Comparison of ENCODE assay signal across 10 cellular contexts in genomic region chr9:126724226-126724625, GRCh38.
DNase-seq lines count a peak whose midpoint lies in the region; ATAC-seq and TF ChIP-seq lines count a peak whose summit lies in the region.
"Had no signal": no experiment of that assay in that cellular context is flagged by ENCODE, and none has a peak within 500 bp of the region (broad histone marks: within the 10 kb centered on the region; RNA-seq: fewer than 3 reads in every experiment).

No MANE protein-coding gene starts in this region.

- POLR2A ChIA-PET in activated CD4-positive, alpha-beta memory T cell treated with anti-CD3 and anti-CD28 coated beads, Interleukin-2, amount 10 ng/mL, durations not matched to agents 7 days and 5 days (lab: Charles Lee), result interaction anchor here (0.9 to 3.4 kb wide), 9 partner anchors 9 to 262 kb away, joined by 3 to 31 read pairs (median 5); no protein-coding TSS in a partner anchor

- peaks cover 39% of the 10 kb centered on the region for H3K4me1 Mint-ChIP-seq in stimulated activated naive CD8-positive, alpha-beta T cell treated with anti-CD3 and anti-CD28 coated beads, Interleukin-15, Interleukin-2, amounts not matched to agents 100 ng/mL and 50 ng/mL, for 24 hours (ENCODE audit: low read depth)
- H3K4me1 Mint-ChIP-seq in activated CD4-positive, alpha-beta memory T cell treated with anti-CD3 and anti-CD28 coated beads, Interleukin-2, amount 10 ng/mL, durations not matched to agents 7 days and 5 days, result peaks cover 35% of the 10 kb centered on the region
- H3K4me1 Mint-ChIP-seq in glutamatergic neuron (ENCODE audit: low read depth, unreplicated experiment), result peaks cover 8% of the 10 kb centered on the region

- H3K36me3 Mint-ChIP-seq in stimulated activated naive CD8-positive, alpha-beta T cell treated with anti-CD3 and anti-CD28 coated beads, Interleukin-15, Interleukin-2, amounts not matched to agents 100 ng/mL and 50 ng/mL, for 24 hours (ENCODE audit: low read depth), result no peaks in the 10 kb centered on the region
- H3K36me3 Mint-ChIP-seq in activated CD4-positive, alpha-beta memory T cell treated with anti-CD3 and anti-CD28 coated beads, Interleukin-2, amount 10 ng/mL, durations not matched to agents 7 days and 5 days (ENCODE audit: low read depth), result no peaks in the 10 kb centered on the region
- H3K36me3 Mint-ChIP-seq in glutamatergic neuron (ENCODE audit: unreplicated experiment), result peaks cover 4% of the 10 kb centered on the region

- no peaks in the 10 kb centered on the region for H3K27me3 Mint-ChIP-seq in stimulated activated naive CD8-positive, alpha-beta T cell treated with anti-CD3 and anti-CD28 coated beads, Interleukin-15, Interleukin-2, amounts not matched to agents 100 ng/mL and 50 ng/mL, for 24 hours
- peaks cover 13% of the 10 kb centered on the region for H3K27me3 Mint-ChIP-seq in activated CD4-positive, alpha-beta memory T cell treated with anti-CD3 and anti-CD28 coated beads, Interleukin-2, amount 10 ng/mL, durations not matched to agents 7 days and 5 days
- peaks cover 22% of the 10 kb centered on the region for H3K27me3 Mint-ChIP-seq in glutamatergic neuron (ENCODE audit: unreplicated experiment)

- peak overlapping the region; percentile 82 for H3K4me3 Mint-ChIP-seq in stimulated activated naive CD8-positive, alpha-beta T cell treated with anti-CD3 and anti-CD28 coated beads, Interleukin-15, Interleukin-2, amounts not matched to agents 100 ng/mL and 50 ng/mL, for 24 hours
- H3K4me3 Mint-ChIP-seq in activated CD4-positive, alpha-beta memory T cell treated with anti-CD3 and anti-CD28 coated beads, Interleukin-2, amount 10 ng/mL, durations not matched to agents 7 days and 5 days, result peak overlapping the region; percentile 89
- H3K4me3 Mint-ChIP-seq in glutamatergic neuron (ENCODE audit: unreplicated experiment), result peak overlapping the region; percentile 18

- no peaks in the 10 kb centered on the region for H3K9me3 ChIP-seq in vagina
- H3K9me3 ChIP-seq: adrenal gland had no signal

- TF ChIP-seq CTCF in glutamatergic neuron (IDR thresholded peaks at IDR 0.05; ENCODE audit: partially characterized antibody, unreplicated experiment) (no peak), vagina (IDR thresholded peaks at IDR 0.05) (no peak)

- H3K36me3 ChIP-seq in vagina, result no peaks in the 10 kb centered on the region
- H3K36me3 ChIP-seq: adrenal gland had no signal

- CTCF ChIA-PET in activated CD4-positive, alpha-beta memory T cell treated with anti-CD3 and anti-CD28 coated beads, Interleukin-2, amount 10 ng/mL, durations not matched to agents 7 days and 5 days (lab: Charles Lee), result interaction anchor here (0.9 to 4.0 kb wide), 3 partner anchors 19 to 64 kb away, joined by 3 to 32 read pairs (median 4); no protein-coding TSS in a partner anchor

- intact Hi-C loops in vagina (cut with DNase I) (no loop called here), head of caudate nucleus (cut with DNase I) (no loop called here)

- no peak for DNase-seq in stimulated activated naive CD8-positive, alpha-beta T cell treated with anti-CD3 and anti-CD28 coated beads, Interleukin-15, Interleukin-2, amounts not matched to agents 100 U/mL and 50 U/mL, for 24 hours
- DNase-seq in activated CD4-positive, alpha-beta memory T cell treated with anti-CD3 and anti-CD28 coated beads, Interleukin-2, amount 10 ng/mL, durations not matched to agents 7 days and 5 days, result no peak
- no peak for DNase-seq in glutamatergic neuron
- no peak for DNase-seq in vagina (ENCODE audit: extremely low spot score in 2 of 2)
- DNase-seq in head of caudate nucleus, result no peak
- no peak for DNase-seq in NCI-H510A (lab: John Stamatoyannopoulos, UW)

- no peaks in the 10 kb centered on the region for H3K9me3 Mint-ChIP-seq in stimulated activated naive CD8-positive, alpha-beta T cell treated with anti-CD3 and anti-CD28 coated beads, Interleukin-15, Interleukin-2, amounts not matched to agents 100 ng/mL and 50 ng/mL, for 24 hours
- no peaks in the 10 kb centered on the region for H3K9me3 Mint-ChIP-seq in activated CD4-positive, alpha-beta memory T cell treated with anti-CD3 and anti-CD28 coated beads, Interleukin-2, amount 10 ng/mL, durations not matched to agents 7 days and 5 days
- peaks cover 2% of the 10 kb centered on the region for H3K9me3 Mint-ChIP-seq in glutamatergic neuron (ENCODE audit: unreplicated experiment)

- ATAC-seq in stimulated activated naive CD8-positive, alpha-beta T cell treated with anti-CD3 and anti-CD28 coated beads, Interleukin-15, Interleukin-2, amounts not matched to agents 100 U/mL and 50 U/mL, for 24 hours, result no peak
- no peak for ATAC-seq in GM21526 (IDR thresholded peaks at IDR 0.05; ENCODE audit: low FRiP score, unreplicated experiment)

- no peaks in the 10 kb centered on the region for H3K27me3 ChIP-seq in vagina
- H3K27me3 ChIP-seq: adrenal gland had no signal

- no peak for TF ChIP-seq POLR2A in vagina (IDR thresholded peaks at IDR 0.05)

- H3K4me1 ChIP-seq in vagina, result peaks cover 18% of the 10 kb centered on the region

- no peak overlapping the region for H3K27ac Mint-ChIP-seq in stimulated activated naive CD8-positive, alpha-beta T cell treated with anti-CD3 and anti-CD28 coated beads, Interleukin-15, Interleukin-2, amounts not matched to agents 100 ng/mL and 50 ng/mL, for 24 hours
- H3K27ac Mint-ChIP-seq in activated CD4-positive, alpha-beta memory T cell treated with anti-CD3 and anti-CD28 coated beads, Interleukin-2, amount 10 ng/mL, durations not matched to agents 7 days and 5 days, result peak overlapping the region; percentile 98
- H3K27ac Mint-ChIP-seq in glutamatergic neuron (ENCODE audit: unreplicated experiment), result no peak overlapping the region

- no peak overlapping the region for H3K27ac ChIP-seq in vagina
- H3K27ac ChIP-seq: epithelial cell of prostate had no signal

- H3K4me3 ChIP-seq in vagina, result no peak overlapping the region
- H3K4me3 ChIP-seq: adrenal gland had no signal

Comparison
In these comparisons a context has a peak if more than half of its experiments do, and no peak if none do; other contexts are left out.
1. H3K4me3 Mint-ChIP-seq: peak in every context shown above with its lines; median percentile 89 in activated CD4-positive, alpha-beta memory T cell treated with anti-CD3 and anti-CD28 coated beads, Interleukin-2, amount 10 ng/mL, durations not matched to agents 7 days and 5 days; 82 in stimulated activated naive CD8-positive, alpha-beta T cell treated with anti-CD3 and anti-CD28 coated beads, Interleukin-15, Interleukin-2, amounts not matched to agents 100 ng/mL and 50 ng/mL, for 24 hours; 18 in glutamatergic neuron.